In the genomic region with DNA sequence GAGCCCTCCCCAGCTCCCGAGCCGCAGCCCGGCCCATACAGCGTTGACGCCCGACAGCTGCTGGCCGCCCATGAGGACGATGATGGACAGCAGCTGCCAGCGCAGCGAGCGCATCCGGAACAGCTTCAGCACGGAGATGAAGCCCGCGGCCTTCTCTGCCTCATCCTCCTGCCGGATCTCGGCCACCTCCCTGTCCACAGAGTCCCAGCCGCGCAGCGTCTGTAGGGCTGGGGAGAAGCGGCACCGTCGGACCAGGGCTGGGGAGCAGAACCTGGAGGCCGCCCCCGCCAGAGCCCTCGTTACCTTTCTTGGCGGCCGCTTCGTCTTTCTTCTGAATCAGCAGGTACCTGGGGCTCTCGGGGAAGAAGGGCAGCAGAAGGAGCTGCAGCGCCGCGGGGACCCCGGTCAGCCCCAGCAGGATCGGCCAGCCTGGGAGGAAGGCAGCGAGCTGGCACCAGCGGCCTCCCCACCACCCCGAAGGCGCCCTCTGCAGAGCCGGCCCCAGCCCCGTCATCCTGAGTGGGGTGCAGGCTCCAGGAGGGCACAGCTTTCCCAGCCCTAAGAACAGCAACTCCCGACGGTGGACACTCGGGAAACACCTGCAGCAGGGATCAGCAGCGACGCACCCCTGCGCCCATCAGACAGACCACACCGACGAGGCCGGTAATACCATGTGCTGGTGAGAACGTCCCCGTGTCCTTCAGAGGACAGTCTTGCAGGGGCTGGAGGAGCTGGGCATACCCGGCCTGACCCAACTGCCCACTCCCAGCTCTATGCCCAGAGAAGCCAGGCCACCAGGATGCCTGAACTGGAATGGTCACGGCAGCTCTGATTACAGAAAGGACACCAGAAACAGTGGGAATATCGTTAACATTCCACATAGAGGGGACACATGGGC, we compare ENCODE assay signal across 22 cellular contexts. TPM values are rescaled to one million over a fixed set of nuclear protein-coding genes. Genes with fewer than 3 reads are reported as not detected.
DNase-seq lines count a peak whose midpoint lies in the region; ATAC-seq, FAIRE-seq and TF ChIP-seq lines count a peak whose summit lies in the region.
"Had no signal": no experiment of that assay in that cellular context is flagged by ENCODE, and none has a peak within 500 bp of the region (broad histone marks: within the 10 kb centered on the region; RNA-seq: fewer than 3 reads in every experiment).

No MANE protein-coding gene starts in this region.

- peaks cover 13% of the 10 kb centered on the region; the same call in 1 of the 2 replicates for H3K79me2 ChIP-seq in DOHH2 (ENCODE audit: control insufficient read depth, low read length)
- no peaks in the 10 kb centered on the region for H3K79me2 ChIP-seq in H1 (ENCODE audit: control insufficient read depth in 1 of 2, insufficient read depth in 2 of 2, low read length in 2 of 2)

- H4K8ac ChIP-seq in H1 (ENCODE audit: extremely low read depth, insufficient read depth, low read length): peak overlapping the region; percentile 79; the same call in 1 of the 2 replicates

- POLR2A ChIA-PET in H1 (lab: Charles Lee; ENCODE audit: partially characterized antibody): no interaction called here

- H2AFZ ChIP-seq in H1 (ENCODE audit: low read length): no peak overlapping the region

- TF ChIP-seq RAD21 in H1 (IDR thresholded peaks at IDR 0.05 in 1 of 2, conservative IDR thresholded peaks at IDR 0.05 in 1 of 2; ENCODE audit: low read depth in 2 of 2, low read length in 2 of 2): no peak

- H3K9ac ChIP-seq in H1 (replicated peaks in 1 of 4; ENCODE audit: extremely low read depth in 1 of 4, low read depth in 3 of 4, low read length in 3 of 4): no peak overlapping the region

- H2BK120ac ChIP-seq in H1 (replicated peaks; ENCODE audit: low read depth, low read length): no peak overlapping the region

- TF ChIP-seq CTCF in DOHH2 (IDR thresholded peaks at IDR 0.05; ENCODE audit: low read depth, low read length, poor library complexity, severe bottlenecking) (no peak), H1 (IDR thresholded peaks at IDR 0.05; ENCODE audit: control extremely low read depth in 1 of 3, insufficient read depth in 1 of 3, low read depth in 1 of 3, low read length in 3 of 3) (no peak)

- no peaks in the 10 kb centered on the region for H3K27me3 ChIP-seq in DOHH2 (ENCODE audit: control insufficient read depth, low read length)
- H3K27me3 ChIP-seq in H1 (replicated peaks in 1 of 4; ENCODE audit: control insufficient read depth in 3 of 4, extremely low read depth in 1 of 4, insufficient read depth in 3 of 4, low read length in 3 of 4): no peaks in the 10 kb centered on the region; a peak in 1 of 7 replicates

- H3K4me3 ChIP-seq in DOHH2 (ENCODE audit: low read length): no peak overlapping the region
- H3K4me3 ChIP-seq in H1 (ENCODE audit: extremely low read depth in 1 of 4, insufficient read depth in 2 of 4, low read depth in 3 of 4, low read length in 4 of 4): no peak overlapping the region

- no peak overlapping the region for H3K14ac ChIP-seq in H1 (ENCODE audit: insufficient read length)

- no peak for TF ChIP-seq POLR2A in H1 (IDR thresholded peaks at IDR 0.05; ENCODE audit: control extremely low read depth in 1 of 2, low read depth in 2 of 2, low read length in 2 of 2)

- no peak overlapping the region for H3K56ac ChIP-seq in H1 (replicated peaks; ENCODE audit: insufficient read length, low read depth, low read length)

- DNase-seq in EL: peak; percentile 11
- DNase-seq in H1 (ENCODE audit: low read depth in 1 of 2, low spot score in 2 of 2): no peak
- peak; percentile 24 for DNase-seq in retina
- DNase-seq in GM19240 (ENCODE audit: insufficient read length, low spot score): no peak
- no peak for DNase-seq in GDM1 (lab: John Stamatoyannopoulos, UW)
- no peak for DNase-seq in NCI-H187 treated with DMSO at 0.1 percent for 48 hours (lab: John Stamatoyannopoulos, UW)
- DNase-seq: C1 segment of cervical spinal cord; CD8-positive, alpha-beta memory T cell; DMS79; GOT3; KBM-7; MV-4-11; NCI-H1694 treated with DMSO at 0.1 percent for 48 hours; NCI-H2227 treated with DMSO at 0.1 percent for 48 hours; NCI-H510A treated with DMSO at 0.1 percent for 48 hours; NCI-H774; OCI-M1; SIG-M5 had no signal

- no peak overlapping the region for H4K5ac ChIP-seq in H1 (ENCODE audit: insufficient read length, low read depth, low read length)

- H3K23ac ChIP-seq in H1 (ENCODE audit: insufficient read length): no peak overlapping the region

- H3F3A ChIP-seq in DOHH2 (ENCODE audit: control insufficient read depth, insufficient read depth): peaks cover 52% of the 10 kb centered on the region

- H3K4me1 ChIP-seq in DOHH2 (ENCODE audit: control insufficient read depth, low read length) (peaks cover 94% of the 10 kb centered on the region), H1 (replicated peaks in 1 of 4; ENCODE audit: control insufficient read depth in 3 of 4, insufficient read depth in 4 of 4, low read length in 3 of 4) (no peaks in the 10 kb centered on the region)

- H3K9me3 ChIP-seq in DOHH2 (ENCODE audit: control insufficient read depth, insufficient read depth, low read length) (peaks cover 19% of the 10 kb centered on the region), H1 (ENCODE audit: insufficient read depth in 2 of 2, low read depth in 1 of 2, low read length in 1 of 2) (peaks cover 0 to 4% of the 10 kb centered on the region in 2 experiments; a peak in 1 of 4 replicates)

- H3K23me2 ChIP-seq in H1 (ENCODE audit: low read depth, low read length): no peaks in the 10 kb centered on the region

- H3K18ac ChIP-seq in H1 (ENCODE audit: extremely low read depth, low read length): no peak overlapping the region

- no peak for ATAC-seq in HG02852 (IDR thresholded peaks at IDR 0.05; ENCODE audit: unreplicated experiment)

- no peak overlapping the region for H2AK5ac ChIP-seq in H1 (ENCODE audit: low read depth, low read length)

- H3K79me1 ChIP-seq in H1 (ENCODE audit: low read depth, low read length): no peaks in the 10 kb centered on the region

- peaks cover 96% of the 10 kb centered on the region for H3K36me3 ChIP-seq in DOHH2 (ENCODE audit: control insufficient read depth, low read length)
- no peaks in the 10 kb centered on the region; a peak in 1 of 8 replicates for H3K36me3 ChIP-seq in H1 (ENCODE audit: control insufficient read depth in 2 of 4, insufficient read depth in 4 of 4, low read length in 3 of 4)

- no peak for FAIRE-seq in H1 (lab: Jason Lieb, UNC)
- FAIRE-seq: G401.6 had no signal

- H2BK20ac ChIP-seq in H1 (ENCODE audit: low read length): no peak overlapping the region

- no peak overlapping the region for H4K91ac ChIP-seq in H1 (replicated peaks; ENCODE audit: insufficient read length, low read length)

- H3K4me2 ChIP-seq in DOHH2 (ENCODE audit: low read length): no peak overlapping the region
- no peak overlapping the region for H3K4me2 ChIP-seq in H1 (ENCODE audit: insufficient read depth in 1 of 2, low read depth in 2 of 2, low read length in 2 of 2)

- no peak for TF ChIP-seq EP300 in H1 (IDR thresholded peaks at IDR 0.05; ENCODE audit: borderline replicate concordance in 1 of 2, low read depth in 2 of 2, low read length in 2 of 2)

- 92% methylated on average over 46 of the region's 55 CpGs; no CpG with 5 or more reads in 1 of the 2 experiments for WGBS in H1 (ENCODE audit: extremely low coverage in 1 of 2, insufficient coverage in 1 of 2, insufficient read length in 1 of 2, insufficient replicate concordance in 2 of 2, low coverage in 1 of 2, low lambda C conversion rate in 2 of 2, missing lambda C conversion rate in 1 of 2), 2 experiments

- no peaks in the 10 kb centered on the region for H3K9me2 ChIP-seq in DOHH2 (replicated peaks; ENCODE audit: control insufficient read depth, low read length)

- peaks cover 4% of the 10 kb centered on the region; the same call in 1 of the 2 replicates for H4K20me1 ChIP-seq in DOHH2 (ENCODE audit: control insufficient read depth, insufficient read depth, low read depth, low read length)
- H4K20me1 ChIP-seq in H1 (replicated peaks in 1 of 2; ENCODE audit: control insufficient read depth in 1 of 2, insufficient read depth in 2 of 2, low read length in 2 of 2): peaks cover 0 to 2% of the 10 kb centered on the region in 2 experiments

- H2BK5ac ChIP-seq in H1 (ENCODE audit: low read depth, low read length): no peak overlapping the region

- CTCF ChIA-PET in H1 (lab: Charles Lee; ENCODE audit: partially characterized antibody): interaction anchor here (0.6 to 3.7 kb wide), 11 partner anchors 8 to 737 kb away, joined by 3 to 14 read pairs (median 3); no protein-coding TSS in a partner anchor

- peak overlapping the region; percentile 55 for H3K27ac ChIP-seq in DOHH2 (ENCODE audit: low read depth, low read length)
- H3K27ac ChIP-seq in H1 (ENCODE audit: low read depth, low read length): no peak overlapping the region

- H3K4ac ChIP-seq in H1 (replicated peaks; ENCODE audit: insufficient read length, low read depth, low read length): no peak overlapping the region

- no peak overlapping the region for H2BK12ac ChIP-seq in H1 (ENCODE audit: low read depth, low read length)

- H2BK15ac ChIP-seq in H1 (ENCODE audit: low read length): no peak overlapping the region

TF ChIP-seq in H1, 55 proteins besides CTCF, POLR2A, EP300 and RAD21:
- TF ChIP-seq ASH2L (IDR thresholded peaks at IDR 0.05; ENCODE audit: low read length) (no peak), TBP (IDR thresholded peaks at IDR 0.05; ENCODE audit: low read depth, low read length) (no peak), JUND (IDR thresholded peaks at IDR 0.05; ENCODE audit: low read length) (no peak), BCL11A (IDR thresholded peaks at IDR 0.05; ENCODE audit: low read depth in 2 of 2, low read length in 2 of 2) (no peak)

RNA-seq across cellular contexts. Expression of a gene that starts 13.8 kb away (rescaled TPM):
- not detected in 2 replicates for total RNA-seq in H1 (2021; fragmentation: NEBNext Ultra II Directional; extraction: Animal tissue kit (Norgen Biotek cat#: 25700))
- not detected in 2 replicates for polyA plus RNA-seq in H1 (2011; rRNA removed)
- not detected for polyA plus RNA-seq in H1 (2011; cell fraction: cytosol; rRNA removed)
- not detected for polyA plus RNA-seq in H1 (2011; cell fraction: nucleus; rRNA removed)
- polyA plus RNA-seq in H1 (2012, experiment 1 of 2): not detected in 4 replicates
- polyA plus RNA-seq in H1 (2012, experiment 2 of 2): not detected
- polyA plus RNA-seq in H1 (2013, experiment 1 of 2): not detected
- not detected for polyA plus RNA-seq in H1 (2013, experiment 2 of 2)
- not detected in 2 replicates for polyA minus RNA-seq in H1 (2011; rRNA and poly(A)+ RNA removed)
- not detected for polyA minus RNA-seq in H1 (2011; cell fraction: cytosol; rRNA and poly(A)+ RNA removed)
- polyA minus RNA-seq in H1 (2011; cell fraction: nucleus; rRNA and poly(A)+ RNA removed): not detected
- total RNA-seq: CD8-positive, alpha-beta memory T cell; RPMI7951 had no signal
- polyA plus RNA-seq: CD8-positive, alpha-beta memory T cell had no signal

RNA-seq across cellular contexts. Expression of a gene that starts 29.4 kb away (rescaled TPM):
- total RNA-seq in H1 (2021; fragmentation: NEBNext Ultra II Directional; extraction: Animal tissue kit (Norgen Biotek cat#: 25700)): not detected in 2 replicates
- polyA plus RNA-seq in H1 (2011; rRNA removed): 0.12 and 0.14 TPM in 2 replicates
- polyA plus RNA-seq in H1 (2011; cell fraction: cytosol; rRNA removed): 0.12 TPM
- polyA plus RNA-seq in H1 (2011; cell fraction: nucleus; rRNA removed): 0.27 TPM
- 0.06 to 0.08 TPM (median 0.08 TPM) in 3 of 4 replicates, not detected in the other for polyA plus RNA-seq in H1 (2012, experiment 1 of 2)
- not detected for polyA plus RNA-seq in H1 (2012, experiment 2 of 2)
- 0.06 TPM for polyA plus RNA-seq in H1 (2013, experiment 1 of 2)
- polyA plus RNA-seq in H1 (2013, experiment 2 of 2): 0.04 TPM
- polyA minus RNA-seq in H1 (2011; rRNA and poly(A)+ RNA removed): 0.03 and 0.07 TPM in 2 replicates
- not detected for polyA minus RNA-seq in H1 (2011; cell fraction: cytosol; rRNA and poly(A)+ RNA removed)
- polyA minus RNA-seq in H1 (2011; cell fraction: nucleus; rRNA and poly(A)+ RNA removed): 0.10 TPM
- total RNA-seq: CD8-positive, alpha-beta memory T cell had no signal
- polyA plus RNA-seq: CD8-positive, alpha-beta memory T cell had no signal

Comparison
In these comparisons a context has a peak if more than half of its experiments do, and no peak if none do; other contexts are left out.
1. DNase-seq: peak in EL (single experiment) and retina (single experiment); none in H1 (0 of 2), GM19240 (single experiment), GDM1 (single experiment) and NCI-H187 treated with DMSO at 0.1 percent for 48 hours (single experiment).